Comparison of ENCODE assay signal across 9 cellular contexts in genomic region chr1:39410915-39411436, GRCh38.
DNase-seq lines count a peak whose midpoint lies in the region; ATAC-seq, FAIRE-seq and TF ChIP-seq lines count a peak whose summit lies in the region.
"Had no signal": no experiment of that assay in that cellular context is flagged by ENCODE, and none has a peak within 500 bp of the region (broad histone marks: within the 10 kb centered on the region; RNA-seq: fewer than 3 reads in every experiment).

No MANE protein-coding gene starts in this region.

- in situ Hi-C loops in GM12878 (cut with MboI): no loop called here

- SMC1A ChIA-PET in GM12878 (lab: Charles Lee; ENCODE audit: uncharacterized antibody, unreplicated experiment): interaction anchor here (0.7 to 2.9 kb wide), 24 partner anchors 8 to 312 kb away, joined by 3 to 19 read pairs (median 5); no protein-coding TSS in a partner anchor

- H3K79me2 ChIP-seq in GM12878 (ENCODE audit: control insufficient read depth, insufficient read depth, low read length): peaks cover 6% of the 10 kb centered on the region

- H3K4me1 ChIP-seq in GM12878 (ENCODE audit: control insufficient read depth, insufficient read depth, low read length) (peaks cover 33% of the 10 kb centered on the region), iPS-18a (ENCODE audit: control insufficient read depth, low read depth, low read length) (peaks cover 37% of the 10 kb centered on the region), skeletal muscle satellite cell (ENCODE audit: control insufficient read depth, insufficient read depth, low read length) (peaks cover 76% of the 10 kb centered on the region)

- H3K9me3 ChIP-seq in GM12878 (replicated peaks; ENCODE audit: control insufficient read depth, insufficient read depth, low read length) (no peaks in the 10 kb centered on the region), iPS-18a (ENCODE audit: control insufficient read depth, low read depth, low read length) (no peaks in the 10 kb centered on the region), skeletal muscle satellite cell (replicated peaks; ENCODE audit: low read length) (no peaks in the 10 kb centered on the region)

- peak; percentile 65 to 70 (median 68) for TF ChIP-seq CTCF in GM12878 (IDR thresholded peaks at IDR 0.05 in 2 of 3, conservative IDR thresholded peaks at IDR 0.05 in 1 of 3; ENCODE audit: control insufficient read depth in 2 of 3, extremely low read depth in 1 of 3, insufficient read depth in 1 of 3, low read depth in 3 of 3, low read length in 3 of 3)

- peaks cover 2 to 6% of the 10 kb centered on the region in 2 experiments for H3K36me3 ChIP-seq in GM12878 (ENCODE audit: control insufficient read depth in 2 of 2, insufficient read depth in 2 of 2, low read length in 1 of 2)
- peaks cover 15% of the 10 kb centered on the region for H3K36me3 ChIP-seq in iPS-18a (ENCODE audit: control insufficient read depth, low read depth, low read length)
- H3K36me3 ChIP-seq in skeletal muscle satellite cell (ENCODE audit: insufficient read depth, low read length): peaks cover 30% of the 10 kb centered on the region

- H3K9ac ChIP-seq in GM12878 (ENCODE audit: control insufficient read depth, insufficient read depth, low read length): no peak overlapping the region
- peak overlapping the region; percentile 19 for H3K9ac ChIP-seq in iPS-18a (ENCODE audit: low read length)
- peak overlapping the region; percentile 88 for H3K9ac ChIP-seq in skeletal muscle satellite cell (ENCODE audit: low read depth, low read length)

- peak; percentile 65 for TF ChIP-seq RAD21 in GM12878 (IDR thresholded peaks at IDR 0.05; ENCODE audit: insufficient read depth, low read depth, low read length)

- intact Hi-C loops in GM12878 (cut with micrococcal nuclease; ENCODE audit: unreplicated experiment): no loop called here

- H3K4me2 ChIP-seq in GM12878 (ENCODE audit: control insufficient read depth, insufficient read depth): no peak overlapping the region
- H3K4me2 ChIP-seq in skeletal muscle satellite cell (ENCODE audit: low read length): peak overlapping the region; percentile 81

- BruUV-seq in GM12878 (replicated peaks; lab: Mats Ljungman, UMichigan): no TSS peak

- WGBS in GM12878 (ENCODE audit: insufficient coverage, insufficient replicate concordance, low lambda C conversion rate, missing lambda C conversion rate): 45% methylated on average over 3 of the region's 3 CpGs

- no peaks in the 10 kb centered on the region for H3K27me3 ChIP-seq in GM12878 (replicated peaks in 1 of 2; ENCODE audit: control insufficient read depth in 2 of 2, insufficient read depth in 2 of 2, low read length in 1 of 2)
- H3K27me3 ChIP-seq in iPS-18a (ENCODE audit: control insufficient read depth, insufficient read depth, low read length): no peaks in the 10 kb centered on the region
- no peaks in the 10 kb centered on the region for H3K27me3 ChIP-seq in skeletal muscle satellite cell (ENCODE audit: control insufficient read depth, insufficient read depth, low read length)

- H3K4me3 ChIP-seq in GM12878 (no peak overlapping the region), iPS-18a (ENCODE audit: low read length) (peak overlapping the region; percentile 68), skeletal muscle satellite cell (ENCODE audit: low read length) (peak overlapping the region; percentile 80)

- H3K27ac ChIP-seq in GM12878 (ENCODE audit: control insufficient read depth, insufficient read depth) (no peak overlapping the region), iPS-18a (ENCODE audit: low read length) (no peak overlapping the region)

- peaks cover 6% of the 10 kb centered on the region; the same call in 1 of the 2 replicates for H4K20me1 ChIP-seq in GM12878 (ENCODE audit: control insufficient read depth, insufficient read depth)

- H2AFZ ChIP-seq in GM12878 (ENCODE audit: control insufficient read depth, low read depth, low read length): no peak overlapping the region

- RAD21 ChIA-PET in GM12878 (lab: Charles Lee; ENCODE audit: unreplicated experiment): interaction anchor here (0.6 to 2.4 kb wide), 16 partner anchors 11 to 312 kb away, joined by 3 to 10 read pairs (median 4); no protein-coding TSS in a partner anchor

- peak; percentile 85 for FAIRE-seq in GM12878 (lab: Jason Lieb, UNC)
- FAIRE-seq: colon had no signal

- DNase-seq in DMS 273 (lab: John Stamatoyannopoulos, UW; ENCODE audit: unreplicated experiment) (peak; percentile 100), Kasumi-1 (lab: John Stamatoyannopoulos, UW) (peak; percentile 46 to 68), T-helper 2 cell (peak in 4 of 5 experiments; percentile 14 to 70 (median 46)), GM12878 (ENCODE audit: low read depth, low spot score) (no peak), cerebellum (ENCODE audit: low spot score) (no peak), NCI-H146 (lab: John Stamatoyannopoulos, UW) (no peak)

- no peak for TF ChIP-seq POLR2A in GM12878 (IDR thresholded peaks at IDR 0.05; ENCODE audit: low read depth, low read length)

- TF ChIP-seq EP300 in GM12878 (IDR thresholded peaks at IDR 0.05; ENCODE audit: borderline replicate concordance in 1 of 2, control insufficient read depth in 1 of 2, low read depth in 2 of 2, low read length in 2 of 2): no peak

- POLR2A ChIA-PET in GM12878 (lab: Charles Lee): interaction anchor here (1.0 kb wide), 1 partner anchor 12 kb away, joined by 3 read pairs; no protein-coding TSS in a partner anchor

- CTCF ChIA-PET in GM12878 (lab: Yijun Ruan, JAX): interaction anchor here (0.7 to 3.7 kb wide), 28 partner anchors 9 to 312 kb away, joined by 3 to 23 read pairs (median 4); no protein-coding TSS in a partner anchor

- peak; percentile 44 for ATAC-seq in GM12878

TF ChIP-seq in GM12878, 131 proteins besides CTCF, POLR2A, EP300 and RAD21 (continues in another document):
- TF ChIP-seq RUNX3 (IDR thresholded peaks at IDR 0.05; ENCODE audit: low read length) (0 out of 2 replicates have a peak, but pooled peaks have one; percentile 2), SMC3 (IDR thresholded peaks at IDR 0.05; ENCODE audit: borderline replicate concordance, low read length) (peak; percentile 39; the same call in 1 of the 2 replicates), ATF2 (IDR thresholded peaks at IDR 0.05; ENCODE audit: low read length) (no peak), PML (IDR thresholded peaks at IDR 0.05; ENCODE audit: low read length) (no peak), ZBTB11 (CRISPR knock-in tag; IDR thresholded peaks at IDR 0.05) (no peak), MAX (IDR thresholded peaks at IDR 0.05; ENCODE audit: low read depth, low read length) (no peak), TCF3 (IDR thresholded peaks at IDR 0.05; ENCODE audit: borderline replicate concordance, insufficient read depth, low read depth, low read length) (no peak), EED (IDR thresholded peaks at IDR 0.05; ENCODE audit: low read depth) (0 out of 2 replicates have a peak, but pooled peaks have one; percentile 25), RAD51 (IDR thresholded peaks at IDR 0.05) (no peak), CHD1 (IDR thresholded peaks at IDR 0.05; ENCODE audit: low read depth, low read length) (no peak), RELB (IDR thresholded peaks at IDR 0.05; ENCODE audit: low read depth) (no peak)

Comparison
In these comparisons a context has a peak if more than half of its experiments do, and no peak if none do; other contexts are left out.
1. DNase-seq: peak in DMS 273 (single experiment), Kasumi-1 (2 of 2) and T-helper 2 cell (4 of 5); none in GM12878 (single experiment), cerebellum (single experiment) and NCI-H146 (single experiment).